In genomic region chr7:47241112-47242065, GRCh38 we compare ENCODE assay signal across 19 cellular contexts.
"Had no signal": no experiment of that assay in that cellular context is flagged by ENCODE, and none has a peak within 500 bp of the region (broad histone marks: within the 10 kb centered on the region; RNA-seq: fewer than 3 reads in every experiment).

No MANE protein-coding gene starts in this region.

- H3K9me3 Mint-ChIP-seq: activated CD4-positive, alpha-beta T cell treated with anti-CD3 and anti-CD28 coated beads, Interleukin-2, amount 10 ng/mL, durations not matched to agents 7 days and 5 days; activated naive CD4-positive, alpha-beta T cell treated with anti-CD3 and anti-CD28 coated beads, Interleukin-2, amount 50 U/mL, for 24 hours; brain; dendritic cell treated with granulocyte-macrophage colony-stimulating factor and Interleukin-4, amounts not matched to agents 40 ng/mL and 50 ng/mL, for 4 days; natural killer cell; stimulated activated naive CD8-positive, alpha-beta T cell treated with anti-CD3 and anti-CD28 coated beads, Interleukin-15, amount 100 ng/mL, for 72 hours had no signal

- H3K27ac Mint-ChIP-seq: activated CD4-positive, alpha-beta T cell treated with anti-CD3 and anti-CD28 coated beads, Interleukin-2, amount 10 ng/mL, durations not matched to agents 7 days and 5 days; activated naive CD4-positive, alpha-beta T cell treated with anti-CD3 and anti-CD28 coated beads, Interleukin-2, amount 50 U/mL, for 24 hours; brain; dendritic cell treated with granulocyte-macrophage colony-stimulating factor and Interleukin-4, amounts not matched to agents 40 ng/mL and 50 ng/mL, for 4 days; natural killer cell; stimulated activated naive CD8-positive, alpha-beta T cell treated with anti-CD3 and anti-CD28 coated beads, Interleukin-15, amount 100 ng/mL, for 72 hours; T-helper 17 cell had no signal

- H3K27me3 ChIP-seq: esophagus muscularis mucosa, heart right ventricle had no signal

- ATAC-seq: foreskin keratinocyte; lower lobe of right lung; mucosa of descending colon; natural killer cell; psoas muscle; stimulated activated naive CD8-positive, alpha-beta T cell treated with anti-CD3 and anti-CD28 coated beads, Interleukin-15, amount 100 ng/mL, for 72 hours; T-helper 17 cell had no signal

- H3K27me3 Mint-ChIP-seq: activated CD4-positive, alpha-beta T cell treated with anti-CD3 and anti-CD28 coated beads, Interleukin-2, amount 10 ng/mL, durations not matched to agents 7 days and 5 days; activated naive CD4-positive, alpha-beta T cell treated with anti-CD3 and anti-CD28 coated beads, Interleukin-2, amount 50 U/mL, for 24 hours; dendritic cell treated with granulocyte-macrophage colony-stimulating factor and Interleukin-4, amounts not matched to agents 40 ng/mL and 50 ng/mL, for 4 days; stimulated activated naive CD8-positive, alpha-beta T cell treated with anti-CD3 and anti-CD28 coated beads, Interleukin-15, amount 100 ng/mL, for 72 hours; T-helper 17 cell had no signal

- H3K36me3 ChIP-seq: esophagus muscularis mucosa, heart right ventricle, lower lobe of right lung, thoracic aorta had no signal

- H3K27ac ChIP-seq: esophagus muscularis mucosa, foreskin keratinocyte, lower lobe of right lung, psoas muscle, thoracic aorta had no signal

- DNase-seq: activated CD4-positive, alpha-beta T cell treated with anti-CD3 and anti-CD28 coated beads, Interleukin-2, amount 10 ng/mL, durations not matched to agents 7 days and 5 days; activated CD4-positive, CD25-positive, alpha-beta regulatory T cell; amniotic stem cell; cerebellar nuclear complex; foreskin keratinocyte; heart right ventricle; lower lobe of right lung; mucosa of descending colon; natural killer cell; psoas muscle; stimulated activated CD4-positive, alpha-beta T cell treated with anti-CD3 and anti-CD28 coated beads, Interleukin-4, amount 100 ng/mL, for 1 hour; stimulated activated CD8-positive, alpha-beta memory T cell treated with anti-CD3 and anti-CD28 coated beads, Interleukin-4, amount 100 ng/mL, for 48 hours; stimulated activated naive CD8-positive, alpha-beta T cell treated with anti-CD3 and anti-CD28 coated beads, Interleukin-15, amount 100 ng/mL, for 72 hours; T-helper 17 cell had no signal

- H3K36me3 Mint-ChIP-seq: activated naive CD4-positive, alpha-beta T cell treated with anti-CD3 and anti-CD28 coated beads, Interleukin-2, amount 50 U/mL, for 24 hours; brain; natural killer cell had no signal

- H3K4me1 Mint-ChIP-seq: activated CD4-positive, alpha-beta T cell treated with anti-CD3 and anti-CD28 coated beads, Interleukin-2, amount 10 ng/mL, durations not matched to agents 7 days and 5 days; activated naive CD4-positive, alpha-beta T cell treated with anti-CD3 and anti-CD28 coated beads, Interleukin-2, amount 50 U/mL, for 24 hours; brain; natural killer cell; stimulated activated naive CD8-positive, alpha-beta T cell treated with anti-CD3 and anti-CD28 coated beads, Interleukin-15, amount 100 ng/mL, for 72 hours; T-helper 17 cell had no signal

- H3K4me3 Mint-ChIP-seq: activated CD4-positive, alpha-beta T cell treated with anti-CD3 and anti-CD28 coated beads, Interleukin-2, amount 10 ng/mL, durations not matched to agents 7 days and 5 days; activated naive CD4-positive, alpha-beta T cell treated with anti-CD3 and anti-CD28 coated beads, Interleukin-2, amount 50 U/mL, for 24 hours; brain; dendritic cell treated with granulocyte-macrophage colony-stimulating factor and Interleukin-4, amounts not matched to agents 40 ng/mL and 50 ng/mL, for 4 days; natural killer cell; stimulated activated naive CD8-positive, alpha-beta T cell treated with anti-CD3 and anti-CD28 coated beads, Interleukin-15, amount 100 ng/mL, for 72 hours; T-helper 17 cell had no signal

- H3K9me3 ChIP-seq: esophagus muscularis mucosa, heart right ventricle, lower lobe of right lung, mucosa of descending colon, psoas muscle, thoracic aorta had no signal

- H3K4me3 ChIP-seq: esophagus muscularis mucosa, heart right ventricle, lower lobe of right lung, mucosa of descending colon, psoas muscle, thoracic aorta had no signal

- H3K4me1 ChIP-seq: foreskin keratinocyte, lower lobe of right lung had no signal
